ENCODE assay signal across 3 cellular contexts in the genomic region with DNA sequence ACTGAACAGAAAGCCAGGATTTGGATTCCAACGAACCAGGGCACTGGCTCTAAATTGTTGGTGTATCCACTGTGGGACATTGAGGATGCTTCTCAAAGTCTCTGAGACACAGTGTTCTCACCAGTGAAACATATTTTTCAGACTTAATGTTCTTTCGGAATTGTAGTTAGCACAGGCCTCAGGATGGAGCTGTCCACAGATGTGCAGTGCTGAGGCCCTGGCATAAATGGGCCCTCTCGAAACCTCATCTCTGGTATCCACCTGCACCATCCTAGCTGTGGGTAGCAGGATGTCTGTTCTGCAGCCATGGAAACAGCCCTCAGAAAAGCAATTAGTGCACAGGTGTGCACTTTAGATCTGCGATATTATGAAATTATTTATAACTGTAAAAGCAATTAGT.
TF ChIP-seq lines count a peak whose summit lies in the region.

No MANE protein-coding gene starts in this region.

TF ChIP-seq in SK-N-SH, 30 proteins besides CTCF, POLR2A, EP300 and RAD21 (continued from another document):
- TF ChIP-seq, protein P1, sequence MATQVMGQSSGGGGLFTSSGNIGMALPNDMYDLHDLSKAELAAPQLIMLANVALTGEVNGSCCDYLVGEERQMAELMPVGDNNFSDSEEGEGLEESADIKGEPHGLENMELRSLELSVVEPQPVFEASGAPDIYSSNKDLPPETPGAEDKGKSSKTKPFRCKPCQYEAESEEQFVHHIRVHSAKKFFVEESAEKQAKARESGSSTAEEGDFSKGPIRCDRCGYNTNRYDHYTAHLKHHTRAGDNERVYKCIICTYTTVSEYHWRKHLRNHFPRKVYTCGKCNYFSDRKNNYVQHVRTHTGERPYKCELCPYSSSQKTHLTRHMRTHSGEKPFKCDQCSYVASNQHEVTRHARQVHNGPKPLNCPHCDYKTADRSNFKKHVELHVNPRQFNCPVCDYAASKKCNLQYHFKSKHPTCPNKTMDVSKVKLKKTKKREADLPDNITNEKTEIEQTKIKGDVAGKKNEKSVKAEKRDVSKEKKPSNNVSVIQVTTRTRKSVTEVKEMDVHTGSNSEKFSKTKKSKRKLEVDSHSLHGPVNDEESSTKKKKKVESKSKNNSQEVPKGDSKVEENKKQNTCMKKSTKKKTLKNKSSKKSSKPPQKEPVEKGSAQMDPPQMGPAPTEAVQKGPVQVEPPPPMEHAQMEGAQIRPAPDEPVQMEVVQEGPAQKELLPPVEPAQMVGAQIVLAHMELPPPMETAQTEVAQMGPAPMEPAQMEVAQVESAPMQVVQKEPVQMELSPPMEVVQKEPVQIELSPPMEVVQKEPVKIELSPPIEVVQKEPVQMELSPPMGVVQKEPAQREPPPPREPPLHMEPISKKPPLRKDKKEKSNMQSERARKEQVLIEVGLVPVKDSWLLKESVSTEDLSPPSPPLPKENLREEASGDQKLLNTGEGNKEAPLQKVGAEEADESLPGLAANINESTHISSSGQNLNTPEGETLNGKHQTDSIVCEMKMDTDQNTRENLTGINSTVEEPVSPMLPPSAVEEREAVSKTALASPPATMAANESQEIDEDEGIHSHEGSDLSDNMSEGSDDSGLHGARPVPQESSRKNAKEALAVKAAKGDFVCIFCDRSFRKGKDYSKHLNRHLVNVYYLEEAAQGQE (IDR thresholded peaks at IDR 0.05; ENCODE audit: low read depth, low read length): peak; percentile 83
- no peak for TF ChIP-seq FOXM1 (IDR thresholded peaks at IDR 0.05; ENCODE audit: low read depth)
- no peak for TF ChIP-seq YY1 (IDR thresholded peaks at IDR 0.05; ENCODE audit: low read depth)
- no peak for TF ChIP-seq MXI1 (IDR thresholded peaks at IDR 0.05; ENCODE audit: low read depth, low read length)
- no peak for TF ChIP-seq GABPA (IDR thresholded peaks at IDR 0.05; ENCODE audit: low read depth)
- TF ChIP-seq MEF2A (IDR thresholded peaks at IDR 0.05; ENCODE audit: borderline replicate concordance, low read depth): no peak

TF ChIP-seq in SK-N-SH treated with all-trans-retinoic acid at 6 μM for 48 hours, 23 proteins besides CTCF, POLR2A, EP300 and RAD21 (continued from another document):
- TF ChIP-seq, protein P2, sequence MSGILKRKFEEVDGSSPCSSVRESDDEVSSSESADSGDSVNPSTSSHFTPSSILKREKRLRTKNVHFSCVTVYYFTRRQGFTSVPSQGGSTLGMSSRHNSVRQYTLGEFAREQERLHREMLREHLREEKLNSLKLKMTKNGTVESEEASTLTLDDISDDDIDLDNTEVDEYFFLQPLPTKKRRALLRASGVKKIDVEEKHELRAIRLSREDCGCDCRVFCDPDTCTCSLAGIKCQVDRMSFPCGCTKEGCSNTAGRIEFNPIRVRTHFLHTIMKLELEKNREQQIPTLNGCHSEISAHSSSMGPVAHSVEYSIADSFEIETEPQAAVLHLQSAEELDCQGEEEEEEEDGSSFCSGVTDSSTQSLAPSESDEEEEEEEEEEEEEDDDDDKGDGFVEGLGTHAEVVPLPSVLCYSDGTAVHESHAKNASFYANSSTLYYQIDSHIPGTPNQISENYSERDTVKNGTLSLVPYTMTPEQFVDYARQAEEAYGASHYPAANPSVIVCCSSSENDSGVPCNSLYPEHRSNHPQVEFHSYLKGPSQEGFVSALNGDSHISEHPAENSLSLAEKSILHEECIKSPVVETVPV (CRISPR knock-in tag; IDR thresholded peaks at IDR 0.05): no peak
- TF ChIP-seq ZC3H10 (CRISPR knock-in tag; IDR thresholded peaks at IDR 0.05): no peak
- no peak for TF ChIP-seq RARB (CRISPR knock-in tag; IDR thresholded peaks at IDR 0.05)
- TF ChIP-seq, protein P3, sequence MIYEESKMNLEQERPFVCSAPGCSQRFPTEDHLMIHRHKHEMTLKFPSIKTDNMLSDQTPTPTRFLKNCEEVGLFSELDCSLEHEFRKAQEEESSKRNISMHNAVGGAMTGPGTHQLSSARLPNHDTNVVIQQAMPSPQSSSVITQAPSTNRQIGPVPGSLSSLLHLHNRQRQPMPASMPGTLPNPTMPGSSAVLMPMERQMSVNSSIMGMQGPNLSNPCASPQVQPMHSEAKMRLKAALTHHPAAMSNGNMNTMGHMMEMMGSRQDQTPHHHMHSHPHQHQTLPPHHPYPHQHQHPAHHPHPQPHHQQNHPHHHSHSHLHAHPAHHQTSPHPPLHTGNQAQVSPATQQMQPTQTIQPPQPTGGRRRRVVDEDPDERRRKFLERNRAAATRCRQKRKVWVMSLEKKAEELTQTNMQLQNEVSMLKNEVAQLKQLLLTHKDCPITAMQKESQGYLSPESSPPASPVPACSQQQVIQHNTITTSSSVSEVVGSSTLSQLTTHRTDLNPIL (CRISPR knock-in tag; IDR thresholded peaks at IDR 0.05; ENCODE audit: low read depth): no peak
- no peak for TF ChIP-seq BACH2 (CRISPR knock-in tag; IDR thresholded peaks at IDR 0.05; ENCODE audit: borderline replicate concordance)

TF ChIP-seq in WTC11, 78 proteins besides CTCF, POLR2A, EP300 and RAD21 (continued from another document):
- TF ChIP-seq, protein P4, sequence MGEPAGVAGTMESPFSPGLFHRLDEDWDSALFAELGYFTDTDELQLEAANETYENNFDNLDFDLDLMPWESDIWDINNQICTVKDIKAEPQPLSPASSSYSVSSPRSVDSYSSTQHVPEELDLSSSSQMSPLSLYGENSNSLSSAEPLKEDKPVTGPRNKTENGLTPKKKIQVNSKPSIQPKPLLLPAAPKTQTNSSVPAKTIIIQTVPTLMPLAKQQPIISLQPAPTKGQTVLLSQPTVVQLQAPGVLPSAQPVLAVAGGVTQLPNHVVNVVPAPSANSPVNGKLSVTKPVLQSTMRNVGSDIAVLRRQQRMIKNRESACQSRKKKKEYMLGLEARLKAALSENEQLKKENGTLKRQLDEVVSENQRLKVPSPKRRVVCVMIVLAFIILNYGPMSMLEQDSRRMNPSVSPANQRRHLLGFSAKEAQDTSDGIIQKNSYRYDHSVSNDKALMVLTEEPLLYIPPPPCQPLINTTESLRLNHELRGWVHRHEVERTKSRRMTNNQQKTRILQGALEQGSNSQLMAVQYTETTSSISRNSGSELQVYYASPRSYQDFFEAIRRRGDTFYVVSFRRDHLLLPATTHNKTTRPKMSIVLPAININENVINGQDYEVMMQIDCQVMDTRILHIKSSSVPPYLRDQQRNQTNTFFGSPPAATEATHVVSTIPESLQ (CRISPR knock-in tag; IDR thresholded peaks at IDR 0.05): no peak
- TF ChIP-seq, protein P5, sequence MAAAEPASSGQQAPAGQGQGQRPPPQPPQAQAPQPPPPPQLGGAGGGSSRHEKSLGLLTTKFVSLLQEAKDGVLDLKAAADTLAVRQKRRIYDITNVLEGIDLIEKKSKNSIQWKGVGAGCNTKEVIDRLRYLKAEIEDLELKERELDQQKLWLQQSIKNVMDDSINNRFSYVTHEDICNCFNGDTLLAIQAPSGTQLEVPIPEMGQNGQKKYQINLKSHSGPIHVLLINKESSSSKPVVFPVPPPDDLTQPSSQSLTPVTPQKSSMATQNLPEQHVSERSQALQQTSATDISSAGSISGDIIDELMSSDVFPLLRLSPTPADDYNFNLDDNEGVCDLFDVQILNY (CRISPR knock-in tag; IDR thresholded peaks at IDR 0.05): no peak
- TF ChIP-seq, protein P6, sequence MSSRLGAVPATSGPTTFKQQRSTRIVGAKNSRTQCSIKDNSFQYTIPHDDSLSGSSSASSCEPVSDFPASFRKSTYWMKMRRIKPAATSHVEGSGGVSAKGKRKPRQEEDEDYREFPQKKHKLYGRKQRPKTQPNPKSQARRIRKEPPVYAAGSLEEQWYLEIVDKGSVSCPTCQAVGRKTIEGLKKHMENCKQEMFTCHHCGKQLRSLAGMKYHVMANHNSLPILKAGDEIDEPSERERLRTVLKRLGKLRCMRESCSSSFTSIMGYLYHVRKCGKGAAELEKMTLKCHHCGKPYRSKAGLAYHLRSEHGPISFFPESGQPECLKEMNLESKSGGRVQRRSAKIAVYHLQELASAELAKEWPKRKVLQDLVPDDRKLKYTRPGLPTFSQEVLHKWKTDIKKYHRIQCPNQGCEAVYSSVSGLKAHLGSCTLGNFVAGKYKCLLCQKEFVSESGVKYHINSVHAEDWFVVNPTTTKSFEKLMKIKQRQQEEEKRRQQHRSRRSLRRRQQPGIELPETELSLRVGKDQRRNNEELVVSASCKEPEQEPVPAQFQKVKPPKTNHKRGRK (CRISPR knock-in tag; IDR thresholded peaks at IDR 0.05; ENCODE audit: borderline replicate concordance): no peak
- TF ChIP-seq, protein P7, sequence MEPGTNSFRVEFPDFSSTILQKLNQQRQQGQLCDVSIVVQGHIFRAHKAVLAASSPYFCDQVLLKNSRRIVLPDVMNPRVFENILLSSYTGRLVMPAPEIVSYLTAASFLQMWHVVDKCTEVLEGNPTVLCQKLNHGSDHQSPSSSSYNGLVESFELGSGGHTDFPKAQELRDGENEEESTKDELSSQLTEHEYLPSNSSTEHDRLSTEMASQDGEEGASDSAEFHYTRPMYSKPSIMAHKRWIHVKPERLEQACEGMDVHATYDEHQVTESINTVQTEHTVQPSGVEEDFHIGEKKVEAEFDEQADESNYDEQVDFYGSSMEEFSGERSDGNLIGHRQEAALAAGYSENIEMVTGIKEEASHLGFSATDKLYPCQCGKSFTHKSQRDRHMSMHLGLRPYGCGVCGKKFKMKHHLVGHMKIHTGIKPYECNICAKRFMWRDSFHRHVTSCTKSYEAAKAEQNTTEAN (CRISPR knock-in tag; IDR thresholded peaks at IDR 0.05): no peak
- TF ChIP-seq JAZF1 (CRISPR knock-in tag; IDR thresholded peaks at IDR 0.05) (no peak), ZBTB21 (CRISPR knock-in tag; IDR thresholded peaks at IDR 0.05; ENCODE audit: borderline replicate concordance) (no peak), OVOL2 (CRISPR knock-in tag; IDR thresholded peaks at IDR 0.05; ENCODE audit: borderline replicate concordance) (no peak), FOXJ3 (CRISPR knock-in tag; IDR thresholded peaks at IDR 0.05; ENCODE audit: borderline replicate concordance) (no peak), FOXK1 (CRISPR knock-in tag; IDR thresholded peaks at IDR 0.05) (no peak), SMAD4 (CRISPR knock-in tag; IDR thresholded peaks at IDR 0.05) (no peak), KAT7 (CRISPR knock-in tag; IDR thresholded peaks at IDR 0.05; ENCODE audit: borderline replicate concordance) (no peak)
- TF ChIP-seq, protein P8, sequence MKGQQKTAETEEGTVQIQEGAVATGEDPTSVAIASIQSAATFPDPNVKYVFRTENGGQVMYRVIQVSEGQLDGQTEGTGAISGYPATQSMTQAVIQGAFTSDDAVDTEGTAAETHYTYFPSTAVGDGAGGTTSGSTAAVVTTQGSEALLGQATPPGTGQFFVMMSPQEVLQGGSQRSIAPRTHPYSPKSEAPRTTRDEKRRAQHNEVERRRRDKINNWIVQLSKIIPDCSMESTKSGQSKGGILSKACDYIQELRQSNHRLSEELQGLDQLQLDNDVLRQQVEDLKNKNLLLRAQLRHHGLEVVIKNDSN (CRISPR knock-in tag; IDR thresholded peaks at IDR 0.05): no peak
- TF ChIP-seq, protein P9, sequence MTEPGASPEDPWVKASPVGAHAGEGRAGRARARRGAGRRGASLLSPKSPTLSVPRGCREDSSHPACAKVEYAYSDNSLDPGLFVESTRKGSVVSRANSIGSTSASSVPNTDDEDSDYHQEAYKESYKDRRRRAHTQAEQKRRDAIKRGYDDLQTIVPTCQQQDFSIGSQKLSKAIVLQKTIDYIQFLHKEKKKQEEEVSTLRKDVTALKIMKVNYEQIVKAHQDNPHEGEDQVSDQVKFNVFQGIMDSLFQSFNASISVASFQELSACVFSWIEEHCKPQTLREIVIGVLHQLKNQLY (CRISPR knock-in tag; IDR thresholded peaks at IDR 0.05): no peak
- TF ChIP-seq, protein P10, sequence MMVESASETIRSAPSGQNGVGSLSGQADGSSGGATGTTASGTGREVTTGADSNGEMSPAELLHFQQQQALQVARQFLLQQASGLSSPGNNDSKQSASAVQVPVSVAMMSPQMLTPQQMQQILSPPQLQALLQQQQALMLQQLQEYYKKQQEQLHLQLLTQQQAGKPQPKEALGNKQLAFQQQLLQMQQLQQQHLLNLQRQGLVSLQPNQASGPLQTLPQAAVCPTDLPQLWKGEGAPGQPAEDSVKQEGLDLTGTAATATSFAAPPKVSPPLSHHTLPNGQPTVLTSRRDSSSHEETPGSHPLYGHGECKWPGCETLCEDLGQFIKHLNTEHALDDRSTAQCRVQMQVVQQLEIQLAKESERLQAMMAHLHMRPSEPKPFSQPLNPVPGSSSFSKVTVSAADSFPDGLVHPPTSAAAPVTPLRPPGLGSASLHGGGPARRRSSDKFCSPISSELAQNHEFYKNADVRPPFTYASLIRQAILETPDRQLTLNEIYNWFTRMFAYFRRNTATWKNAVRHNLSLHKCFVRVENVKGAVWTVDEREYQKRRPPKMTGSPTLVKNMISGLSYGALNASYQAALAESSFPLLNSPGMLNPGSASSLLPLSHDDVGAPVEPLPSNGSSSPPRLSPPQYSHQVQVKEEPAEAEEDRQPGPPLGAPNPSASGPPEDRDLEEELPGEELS (CRISPR knock-in tag; IDR thresholded peaks at IDR 0.05): no peak
- TF ChIP-seq, protein P11, sequence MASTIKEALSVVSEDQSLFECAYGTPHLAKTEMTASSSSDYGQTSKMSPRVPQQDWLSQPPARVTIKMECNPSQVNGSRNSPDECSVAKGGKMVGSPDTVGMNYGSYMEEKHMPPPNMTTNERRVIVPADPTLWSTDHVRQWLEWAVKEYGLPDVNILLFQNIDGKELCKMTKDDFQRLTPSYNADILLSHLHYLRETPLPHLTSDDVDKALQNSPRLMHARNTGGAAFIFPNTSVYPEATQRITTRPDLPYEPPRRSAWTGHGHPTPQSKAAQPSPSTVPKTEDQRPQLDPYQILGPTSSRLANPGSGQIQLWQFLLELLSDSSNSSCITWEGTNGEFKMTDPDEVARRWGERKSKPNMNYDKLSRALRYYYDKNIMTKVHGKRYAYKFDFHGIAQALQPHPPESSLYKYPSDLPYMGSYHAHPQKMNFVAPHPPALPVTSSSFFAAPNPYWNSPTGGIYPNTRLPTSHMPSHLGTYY (CRISPR knock-in tag; IDR thresholded peaks at IDR 0.05): no peak
